In the genomic region with DNA sequence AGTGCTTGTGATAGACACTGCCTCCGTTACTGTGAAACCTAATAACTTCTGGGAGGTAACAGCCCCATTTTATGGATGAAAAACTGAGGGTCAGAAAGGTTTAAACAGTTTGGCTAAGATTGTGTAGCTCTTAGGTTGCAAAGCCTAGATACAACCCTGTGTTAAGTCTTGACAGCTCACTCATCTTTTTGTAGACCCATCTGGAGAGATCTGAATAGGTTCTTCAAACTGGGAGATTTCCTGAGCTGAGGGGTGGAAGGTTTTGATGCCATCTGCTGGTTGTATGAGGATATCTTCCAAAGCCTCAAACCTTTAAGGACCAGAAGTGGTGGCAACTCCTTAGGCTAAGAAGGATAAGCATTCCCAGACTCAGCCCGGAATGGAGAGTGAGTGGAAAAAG, we compare ENCODE assay signal across 1 cellular context.
TF ChIP-seq lines count a peak whose summit lies in the region.

No MANE protein-coding gene starts in this region.

TF ChIP-seq in HepG2, 621 proteins besides CTCF, POLR2A, EP300 and RAD21:
- peak; percentile 71 for TF ChIP-seq STAG1 (CRISPR knock-in tag; IDR thresholded peaks at IDR 0.05)
- TF ChIP-seq ZNF629 (CRISPR knock-in tag; conservative IDR thresholded peaks at IDR 0.05), result peak; percentile 85
- TF ChIP-seq DPF2 (CRISPR knock-in tag; IDR thresholded peaks at IDR 0.05; ENCODE audit: borderline replicate concordance, low read depth), result no peak
- TF ChIP-seq ZFP36L1 (CRISPR knock-in tag; IDR thresholded peaks at IDR 0.05), result no peak
- TF ChIP-seq, protein P1, sequence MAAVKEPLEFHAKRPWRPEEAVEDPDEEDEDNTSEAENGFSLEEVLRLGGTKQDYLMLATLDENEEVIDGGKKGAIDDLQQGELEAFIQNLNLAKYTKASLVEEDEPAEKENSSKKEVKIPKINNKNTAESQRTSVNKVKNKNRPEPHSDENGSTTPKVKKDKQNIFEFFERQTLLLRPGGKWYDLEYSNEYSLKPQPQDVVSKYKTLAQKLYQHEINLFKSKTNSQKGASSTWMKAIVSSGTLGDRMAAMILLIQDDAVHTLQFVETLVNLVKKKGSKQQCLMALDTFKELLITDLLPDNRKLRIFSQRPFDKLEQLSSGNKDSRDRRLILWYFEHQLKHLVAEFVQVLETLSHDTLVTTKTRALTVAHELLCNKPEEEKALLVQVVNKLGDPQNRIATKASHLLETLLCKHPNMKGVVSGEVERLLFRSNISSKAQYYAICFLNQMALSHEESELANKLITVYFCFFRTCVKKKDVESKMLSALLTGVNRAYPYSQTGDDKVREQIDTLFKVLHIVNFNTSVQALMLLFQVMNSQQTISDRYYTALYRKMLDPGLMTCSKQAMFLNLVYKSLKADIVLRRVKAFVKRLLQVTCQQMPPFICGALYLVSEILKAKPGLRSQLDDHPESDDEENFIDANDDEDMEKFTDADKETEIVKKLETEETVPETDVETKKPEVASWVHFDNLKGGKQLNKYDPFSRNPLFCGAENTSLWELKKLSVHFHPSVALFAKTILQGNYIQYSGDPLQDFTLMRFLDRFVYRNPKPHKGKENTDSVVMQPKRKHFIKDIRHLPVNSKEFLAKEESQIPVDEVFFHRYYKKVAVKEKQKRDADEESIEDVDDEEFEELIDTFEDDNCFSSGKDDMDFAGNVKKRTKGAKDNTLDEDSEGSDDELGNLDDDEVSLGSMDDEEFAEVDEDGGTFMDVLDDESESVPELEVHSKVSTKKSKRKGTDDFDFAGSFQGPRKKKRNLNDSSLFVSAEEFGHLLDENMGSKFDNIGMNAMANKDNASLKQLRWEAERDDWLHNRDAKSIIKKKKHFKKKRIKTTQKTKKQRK (IDR thresholded peaks at IDR 0.05; ENCODE audit: low read length), result no peak
- TF ChIP-seq MXD4 (CRISPR knock-in tag; IDR thresholded peaks at IDR 0.05), result no peak
- TF ChIP-seq SMC3 (IDR thresholded peaks at IDR 0.05; ENCODE audit: low read length), result peak; percentile 70
- TF ChIP-seq NFE2 (CRISPR knock-in tag; IDR thresholded peaks at IDR 0.05), result no peak
- peak; percentile 55; the same call in 1 of the 2 replicates for TF ChIP-seq RCOR2 (CRISPR knock-in tag; IDR thresholded peaks at IDR 0.05)
- TF ChIP-seq SOX6 (IDR thresholded peaks at IDR 0.05), result no peak
- TF ChIP-seq SOX6 (CRISPR knock-in tag; IDR thresholded peaks at IDR 0.05), result 0 out of 2 replicates have a peak, but pooled peaks have one; percentile 19
TF ChIP-seq in HepG2: peak in this region for 5.
